ENCODE assay signal across 11 cellular contexts in the genomic region with DNA sequence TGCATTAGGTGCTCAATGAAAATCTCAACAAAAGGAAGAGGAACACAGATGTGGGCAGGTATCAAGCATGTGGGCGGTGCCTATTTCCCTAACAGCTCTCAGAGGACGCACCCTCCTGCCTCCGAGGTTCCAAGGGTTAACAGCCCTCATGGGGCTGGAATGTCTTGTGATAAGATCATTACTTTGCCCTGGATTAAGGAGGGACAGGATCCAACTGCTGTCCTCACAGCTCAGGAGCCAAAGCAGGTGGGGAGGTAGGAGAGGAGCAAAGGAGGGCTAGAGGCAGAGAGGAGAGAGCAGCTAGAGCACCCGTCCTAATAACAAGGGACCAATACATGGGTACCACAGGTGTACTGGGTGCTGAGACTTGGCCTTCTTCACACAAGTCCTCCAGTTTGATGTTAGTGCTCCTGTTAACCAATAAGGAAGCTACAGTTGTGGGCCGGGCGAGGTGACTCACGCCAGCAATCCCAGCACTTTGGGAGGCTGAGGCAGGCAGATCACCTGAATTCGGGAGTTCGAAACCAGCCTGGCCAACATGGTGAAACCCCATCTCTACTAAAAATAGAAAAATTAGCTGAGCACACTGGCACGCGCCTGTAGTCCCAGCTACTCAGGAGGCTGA. TPM values are rescaled to one million over a fixed set of nuclear protein-coding genes. Genes with fewer than 3 reads are reported as not detected.
DNase-seq lines count a peak whose midpoint lies in the region; ATAC-seq and TF ChIP-seq lines count a peak whose summit lies in the region.
"Not testable (repeated sequence)": the region's sequence is repeated elsewhere in the genome, so short reads cannot be mapped to it uniquely, and the experiment has no call there.
"Had no signal": no experiment of that assay in that cellular context is flagged by ENCODE, and none has a peak within 500 bp of the region (broad histone marks: within the 10 kb centered on the region; RNA-seq: fewer than 3 reads in every experiment).

No MANE protein-coding gene starts in this region.

- peaks cover 24 to 26% of the 10 kb centered on the region in 2 experiments; a peak in 3 of 4 replicates for H3K4me1 ChIP-seq in HCT116 (ENCODE audit: control insufficient read depth in 1 of 2, insufficient read depth in 2 of 2, low read length in 2 of 2)
- H3K4me1 ChIP-seq in endodermal cell (ENCODE audit: control insufficient read depth, insufficient read depth, low read length); uterus: not testable (repeated sequence)
- H3K4me1 ChIP-seq in mucosa of descending colon (ENCODE audit: low read depth) = peaks cover 17% of the 10 kb centered on the region
- peaks cover 27 to 41% of the 10 kb centered on the region in 2 donors for H3K4me1 ChIP-seq in gastrocnemius medialis

- H2AFZ ChIP-seq in HCT116 (ENCODE audit: low read depth, low read length, poor library complexity, severe bottlenecking) = not testable (repeated sequence)

- H3K9me3 Mint-ChIP-seq in endodermal cell = not testable (repeated sequence)

- peaks cover 23% of the 10 kb centered on the region for H3K4me1 Mint-ChIP-seq in endodermal cell

- H3K9me2 ChIP-seq in HCT116 (ENCODE audit: insufficient read depth) = not testable (repeated sequence)

- DNase-seq in HCT116 (ENCODE audit: low read depth, low spot score); RWPE1 (ENCODE audit: low spot score); endodermal cell; left lobe of liver (ENCODE audit: low spot score); uterus: not testable (repeated sequence)
- DNase-seq in left ventricle myocardium superior = peak; percentile 33
- peak; percentile 49 to 60 (median 59) for DNase-seq in mucosa of descending colon
- peak in 1 of 2 donors; percentile 39 for DNase-seq in gastrocnemius medialis

- H3K27ac Mint-ChIP-seq in endodermal cell = peak overlapping the region; percentile 39

- 86 to 91% methylated on average over 8 to 11 of the region's 11 CpGs for WGBS in endodermal cell (ENCODE audit: insufficient coverage in 1 of 2, insufficient read length in 1 of 2), 2 experiments

- RAD21 ChIA-PET in HCT116 (lab: Charles Lee; ENCODE audit: low non-redundant PET in 1 of 2, low total read pairs in 2 of 2, uncharacterized antibody in 2 of 2, unreplicated experiment in 2 of 2) = not testable (repeated sequence)

- BruUV-seq in HCT116 (replicated peaks; lab: Mats Ljungman, UMichigan) = not testable (repeated sequence)

- ATAC-seq in HCT116 = peak; percentile 44; the same call in 1 of the 2 replicates
- peak; percentile 63 for ATAC-seq in left ventricle myocardium superior
- peak; percentile 22 for ATAC-seq in left lobe of liver
- peak; percentile 83 for ATAC-seq in mucosa of descending colon
- ATAC-seq in gastrocnemius medialis = peak in 1 of 2 donors; percentile 39

- H3K4me2 ChIP-seq in HCT116 (ENCODE audit: low read length) = peak overlapping the region; percentile 23; the same call in 1 of the 2 replicates

- intact Hi-C loops in HCT116 (cut with micrococcal nuclease); left ventricle myocardium superior (cut with micrococcal nuclease); mucosa of descending colon (cut with DNase I, micrococcal nuclease); gastrocnemius medialis (cut with DNase I; ENCODE audit: low total_unique reads); uterus (cut with DNase I; ENCODE audit: low total_unique reads): not testable (repeated sequence)

- CTCF ChIA-PET in HCT116 (lab: Charles Lee) (interaction anchor here (2.2 to 2.9 kb wide), 2 partner anchors 18 to 60 kb away, joined by 7 to 17 read pairs; no protein-coding TSS in a partner anchor), RWPE1 (lab: Yijun Ruan, JAX) (interaction anchor here (0.6 to 1.1 kb wide), 2 partner anchors 11 to 18 kb away, joined by 3 to 5 read pairs; no protein-coding TSS in a partner anchor)

- POLR2A ChIA-PET in HCT116 (lab: Charles Lee) = interaction anchor here (1.1 kb wide), 1 partner anchor 17 kb away, joined by 3 read pairs; no protein-coding TSS in a partner anchor
- POLR2A ChIA-PET in RWPE1 (lab: Yijun Ruan, JAX; ENCODE audit: low non-redundant PET) = not testable (repeated sequence)

- not testable (repeated sequence) for H3K4me3 Mint-ChIP-seq in endodermal cell

- H4K20me1 ChIP-seq in HCT116 (ENCODE audit: insufficient read depth) = not testable (repeated sequence)

- not testable (repeated sequence) for H3K27me3 ChIP-seq in HCT116 (ENCODE audit: insufficient read depth, low read length); endodermal cell (ENCODE audit: control insufficient read depth, insufficient read depth, low read length, poor library complexity, severe bottlenecking); gastrocnemius medialis; uterus

- not testable (repeated sequence) for TF ChIP-seq RAD21 in HCT116 (IDR thresholded peaks at IDR 0.05; ENCODE audit: low read depth)

- H3K36me3 ChIP-seq in HCT116 (ENCODE audit: control insufficient read depth in 1 of 2, insufficient read depth in 2 of 2, low read length in 2 of 2); endodermal cell (ENCODE audit: control insufficient read depth, insufficient read depth, low read length); mucosa of descending colon (ENCODE audit: low read depth); gastrocnemius medialis; uterus: not testable (repeated sequence)

- not testable (repeated sequence) for H3K9me3 ChIP-seq in HCT116 (ENCODE audit: control insufficient read depth in 1 of 2, insufficient read depth in 1 of 2, low read depth in 1 of 2, low read length in 2 of 2); endodermal cell (ENCODE audit: control insufficient read depth, low read length); mucosa of descending colon; gastrocnemius medialis; uterus

- not testable (repeated sequence) for TF ChIP-seq CTCF in HCT116 (IDR thresholded peaks at IDR 0.05 in 2 of 3, conservative IDR thresholded peaks at IDR 0.05 in 1 of 3; ENCODE audit: borderline replicate concordance in 1 of 3, insufficient read depth in 1 of 3, low read depth in 2 of 3, low read length in 2 of 3); RWPE1 (conservative IDR thresholded peaks at IDR 0.05; ENCODE audit: low read depth); endodermal cell (conservative IDR thresholded peaks at IDR 0.05); mucosa of descending colon (IDR thresholded peaks at IDR 0.05); gastrocnemius medialis (IDR thresholded peaks at IDR 0.05 in 4 of 5, conservative IDR thresholded peaks at IDR 0.05 in 1 of 5); uterus (IDR thresholded peaks at IDR 0.05)

- in situ Hi-C loops in gastrocnemius medialis (cut with MboI; ENCODE audit: low sequenced_read_pairs in 4 of 4) = not testable (repeated sequence)

- not testable (repeated sequence) for H3K9ac ChIP-seq in HCT116 (ENCODE audit: low read length); endodermal cell (ENCODE audit: extremely low read depth, low read length, poor library complexity, severe bottlenecking)

- TF ChIP-seq POLR2A in HCT116 (IDR thresholded peaks at IDR 0.05; ENCODE audit: borderline replicate concordance, extremely low read depth, insufficient read depth, insufficient read length); gastrocnemius medialis (IDR thresholded peaks at IDR 0.05); uterus (IDR thresholded peaks at IDR 0.05): not testable (repeated sequence)

- not testable (repeated sequence) for H3K36me3 Mint-ChIP-seq in endodermal cell (ENCODE audit: low read depth)

- not testable (repeated sequence) for H3K4me3 ChIP-seq in HCT116 (replicated peaks in 1 of 2; ENCODE audit: low read depth in 1 of 2, low read length in 2 of 2); endodermal cell (ENCODE audit: low read length); mucosa of descending colon; gastrocnemius medialis; uterus

- H3K27ac ChIP-seq in HCT116 (ENCODE audit: low read depth, low read length); endodermal cell (ENCODE audit: low read depth, low read length): not testable (repeated sequence)
- H3K27ac ChIP-seq in RWPE1 = peak overlapping the region; percentile 87
- peak overlapping the region; percentile 82 to 90 (median 89) for H3K27ac ChIP-seq in gastrocnemius medialis
- peak overlapping the region; percentile 67 to 76 for H3K27ac ChIP-seq in uterus

- H3K27me3 Mint-ChIP-seq in endodermal cell (ENCODE audit: insufficient read depth) = not testable (repeated sequence)

- not testable (repeated sequence) for H3K79me2 ChIP-seq in HCT116 (ENCODE audit: insufficient read depth, low read length)

RNA-seq across cellular contexts. Expression of gene AQP7, which starts 9.8 kb away (rescaled TPM):
- total RNA-seq in HCT116 (2021; ENCODE audit: unreplicated experiment) (0.96 TPM), endodermal cell (under 1 TPM in 1 of 2 donors, not detected in 1; 0.38 TPM), left ventricle myocardium superior (173 TPM), left lobe of liver (30.7 TPM), mucosa of descending colon (10 to 100 TPM in 2 of 3 donors, 1 to 10 TPM in 1; 9.2 to 25.2 (median 17.2) TPM), gastrocnemius medialis (10 to 100 TPM in 1 of 4 donors, 1 to 10 TPM in 3; 2.1 to 10.7 (median 4.1) TPM), uterus (1 to 10 TPM in 3 of 4 donors, not detected in 1; 1.3 to 4.6 (median 2.1) TPM)
- 0.20 and 0.21 TPM in 2 replicates for polyA plus RNA-seq in HCT116 (2012)
- not detected for polyA plus RNA-seq in endodermal cell (2013, experiment 1 of 2)
- 0.37 TPM for polyA plus RNA-seq in endodermal cell (2013, experiment 2 of 2)
- total RNA-seq: GM12878, H4, MCF 10A had no signal

RNA-seq across cellular contexts. Expression of gene AQP3, which starts 54.8 kb away (rescaled TPM):
- total RNA-seq in HCT116 (2021; ENCODE audit: unreplicated experiment) (5.5 TPM), endodermal cell (1 to 10 TPM; 2.2 to 2.7 TPM), left ventricle myocardium superior (14.8 TPM), left lobe of liver (89.5 TPM), mucosa of descending colon (1 to 10 TPM; 2.6 to 8.3 (median 3.9) TPM), gastrocnemius medialis (10 to 100 TPM in 2 of 4 donors, 1 to 10 TPM in 2; 1.7 to 24.2 (median 13.5) TPM), uterus (10 to 100 TPM in 1 of 4 donors, 1 to 10 TPM in 2, not detected in 1; 2.8 to 14.4 (median 5.8) TPM)
- polyA plus RNA-seq in HCT116 (2012) = 2.1 and 3.1 TPM in 2 replicates
- 3.4 TPM for polyA plus RNA-seq in endodermal cell (2013, experiment 1 of 2)
- 2.7 TPM for polyA plus RNA-seq in endodermal cell (2013, experiment 2 of 2)
